Comparison of ENCODE assay signal across 8 cellular contexts in genomic region chr11:102111011-102111786, GRCh38. TPM values are rescaled to one million over a fixed set of nuclear protein-coding genes. Genes with fewer than 3 reads are reported as not detected.
DNase-seq lines count a peak whose midpoint lies in the region; ATAC-seq and TF ChIP-seq lines count a peak whose summit lies in the region.

No MANE protein-coding gene starts in this region.

- H3K9me3 ChIP-seq in HUES6 (ENCODE audit: control insufficient read depth, insufficient read depth, low read depth, low read length) (no peaks in the 10 kb centered on the region), adipocyte (ENCODE audit: control insufficient read depth, low read length) (no peaks in the 10 kb centered on the region), neutrophil (no peaks in the 10 kb centered on the region)

- H3K4me1 ChIP-seq in HUES6 (ENCODE audit: control insufficient read depth, insufficient read depth, low read length) (peaks cover 32% of the 10 kb centered on the region), adipocyte (ENCODE audit: control insufficient read depth, insufficient read depth, low read length) (peaks cover 36% of the 10 kb centered on the region), neutrophil (ENCODE audit: control insufficient read depth in 1 of 2, insufficient read depth in 1 of 2, low read depth in 1 of 2, low read length in 1 of 2) (peaks cover 8 to 22% of the 10 kb centered on the region in 2 experiments)

- H3K27me3 ChIP-seq in HUES6 (ENCODE audit: control insufficient read depth, insufficient read depth, low read length) (peaks cover 4% of the 10 kb centered on the region; the same call in 1 of the 2 replicates), adipocyte (replicated peaks; ENCODE audit: control insufficient read depth, insufficient read depth, low read length) (no peaks in the 10 kb centered on the region), neutrophil (peaks cover 100% of the 10 kb centered on the region)

- intact Hi-C loops in Right ventricle myocardium inferior (cut with DNase I), result loop anchor here (2.0 to 5.0 kb wide), 4 partner anchors 34 to 194 kb away; partner anchors contain the start of genes ANGPTL5 and CEP126

- peak; percentile 38 for DNase-seq in DMS114 treated with DMSO at 0.1 percent for 48 hours (lab: John Stamatoyannopoulos, UW; ENCODE audit: unreplicated experiment)
- peak; percentile 95 for DNase-seq in adipocyte (ENCODE audit: low read depth)
- peak; percentile 80 for DNase-seq in Right ventricle myocardium inferior (ENCODE audit: missing footprints)
- DNase-seq in NK-92 (lab: John Stamatoyannopoulos, UW; ENCODE audit: unreplicated experiment), result no peak
- no peak for DNase-seq in SHP77 (lab: John Stamatoyannopoulos, UW)

- peak; percentile 57 for ATAC-seq in Right ventricle myocardium inferior
- ATAC-seq in GM18870 (IDR thresholded peaks at IDR 0.05; ENCODE audit: unreplicated experiment), result no peak

- H3K27ac ChIP-seq in HUES6 (ENCODE audit: low read depth, low read length) (peak overlapping the region; percentile 100), neutrophil (no peak overlapping the region)

- no peaks in the 10 kb centered on the region for H3K36me3 ChIP-seq in HUES6 (ENCODE audit: control insufficient read depth, insufficient read depth, low read length)
- H3K36me3 ChIP-seq in adipocyte (ENCODE audit: control insufficient read depth, insufficient read depth, low read length, severe bottlenecking), result peaks cover 20% of the 10 kb centered on the region
- no peaks in the 10 kb centered on the region for H3K36me3 ChIP-seq in neutrophil

- TF ChIP-seq CTCF in neutrophil (IDR thresholded peaks at IDR 0.05), result no peak

- H3K9ac ChIP-seq in HUES6 (ENCODE audit: low read length), result peak overlapping the region; percentile 98
- H3K9ac ChIP-seq in adipocyte (ENCODE audit: low read length), result peak overlapping the region; percentile 98

- H3K4me3 ChIP-seq in HUES6 (ENCODE audit: low read depth, low read length) (peak overlapping the region; percentile 82), adipocyte (ENCODE audit: low read length) (peak overlapping the region; percentile 96), neutrophil (ENCODE audit: low read depth in 1 of 2, low read length in 1 of 2) (peak overlapping the region; percentile 15 to 59)

RNA-seq across cellular contexts. Expression of gene YAP1, which starts 1.0 kb away (rescaled TPM):
- 92.9 TPM for total RNA-seq in Right ventricle myocardium inferior

Comparison
In these comparisons a context has a peak if more than half of its experiments do, and no peak if none do; other contexts are left out.
1. DNase-seq: peak in DMS114 treated with DMSO at 0.1 percent for 48 hours (single experiment), adipocyte (single experiment) and Right ventricle myocardium inferior (single experiment); none in NK-92 (single experiment) and SHP77 (0 of 2).
2. H3K4me3 ChIP-seq: peak in every context shown above with its lines; median percentile 96 in adipocyte; 82 in HUES6; 37 in neutrophil.